8 cellular contexts compared by ENCODE assay signal in the genomic region with DNA sequence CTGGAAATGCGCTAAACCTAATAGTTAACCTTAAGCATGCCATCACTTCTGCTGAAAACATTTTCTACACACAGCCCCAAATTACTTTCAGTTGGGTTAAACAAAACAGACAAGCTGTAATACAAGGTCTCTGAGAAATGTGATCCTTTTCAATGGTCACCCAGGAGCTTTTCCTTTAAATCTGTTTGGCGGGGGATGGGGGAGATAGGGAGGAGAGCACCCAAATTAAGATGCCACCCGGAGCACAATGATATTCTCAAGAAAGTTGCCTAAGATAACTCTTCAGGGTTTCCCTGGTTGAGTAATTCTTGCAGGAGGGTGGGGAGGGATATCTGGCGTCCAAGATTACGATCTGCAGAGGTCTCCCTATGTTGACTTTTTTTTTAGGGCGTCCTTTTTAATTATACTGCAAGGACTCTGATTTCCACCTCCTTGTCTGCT. TPM values are rescaled to one million over a fixed set of nuclear protein-coding genes. Genes with fewer than 3 reads are reported as not detected.
DNase-seq lines count a peak whose midpoint lies in the region; ATAC-seq, FAIRE-seq and TF ChIP-seq lines count a peak whose summit lies in the region.

No MANE protein-coding gene starts in this region.

- H3K27ac ChIP-seq in SJSA1, result no peak overlapping the region; the same call in 1 of the 2 replicates
- peak overlapping the region; percentile 85 to 95 (median 92) for H3K27ac ChIP-seq in esophagus muscularis mucosa (replicated peaks in 1 of 4)
- peak overlapping the region; percentile 79 to 89 (median 87) for H3K27ac ChIP-seq in pancreas

- H3K9me3 ChIP-seq in SJSA1 (replicated peaks), result no peaks in the 10 kb centered on the region
- no peaks in the 10 kb centered on the region for H3K9me3 ChIP-seq in esophagus muscularis mucosa
- H3K9me3 ChIP-seq in pancreas, result no peaks in the 10 kb centered on the region

- DNase-seq in NCI-H524 (lab: John Stamatoyannopoulos, UW) (peak; percentile 23 to 32), NCI-H524 treated with DMSO at 0.1 percent for 48 hours (lab: John Stamatoyannopoulos, UW) (no peak), SJSA1 (ENCODE audit: low read depth in 1 of 2, low spot score in 2 of 2) (peak in 1 of 2 experiments; percentile 44), esophagus muscularis mucosa (ENCODE audit: extremely low spot score) (no peak), pancreas (no peak), GM12891 (ENCODE audit: insufficient read length, low spot score) (no peak), NCI-H2081 treated with DMSO at 0.1 percent for 48 hours (lab: John Stamatoyannopoulos, UW) (no peak)

- intact Hi-C loops in esophagus muscularis mucosa (cut with DNase I) (loop anchor here (2.0 to 10.0 kb wide), 5 partner anchors 15 to 375 kb away; a partner anchor contains a TSS), pancreas (cut with DNase I) (loop anchor here in 2 of 3 donors (10.0 kb wide), 2 partner anchors 95 to 195 kb away; no protein-coding TSS in a partner anchor)

- no peak for TF ChIP-seq CTCF in esophagus muscularis mucosa (IDR thresholded peaks at IDR 0.05)
- no peak for TF ChIP-seq CTCF in pancreas (IDR thresholded peaks at IDR 0.05)

- H3K27me3 ChIP-seq in SJSA1 (replicated peaks) (peaks cover 13% of the 10 kb centered on the region), esophagus muscularis mucosa (no peaks in the 10 kb centered on the region), pancreas (no peaks in the 10 kb centered on the region)

- FAIRE-seq in pancreas (lab: Jason Lieb, UNC) (no peak), GM12891 (lab: Jason Lieb, UNC) (no peak)

- no peak for TF ChIP-seq EP300 in esophagus muscularis mucosa (IDR thresholded peaks at IDR 0.05)

- H3K4me1 ChIP-seq in SJSA1 (replicated peaks) (peaks cover 17% of the 10 kb centered on the region), esophagus muscularis mucosa (peaks cover 14 to 43% (median 35%) of the 10 kb centered on the region in 4 donors), pancreas (peaks cover 12 to 23% (median 22%) of the 10 kb centered on the region in 3 donors)

- TF ChIP-seq POLR2A in esophagus muscularis mucosa (IDR thresholded peaks at IDR 0.05; ENCODE audit: low read depth) (no peak), GM12891 (IDR thresholded peaks at IDR 0.05; ENCODE audit: low read depth, low read length) (no peak)

- WGBS in esophagus muscularis mucosa, result 3% methylated on average over 6 of the region's 6 CpGs
- WGBS in pancreas, 2 donors, result 1 to 2% methylated on average over 6 of the region's 6 CpGs

- ATAC-seq in pancreas, result no peak
- no peak for ATAC-seq in HG02970 (IDR thresholded peaks at IDR 0.05; ENCODE audit: low FRiP score, unreplicated experiment)

- H3K4me3 ChIP-seq in SJSA1 (peak overlapping the region; percentile 90), esophagus muscularis mucosa (peak overlapping the region; percentile 74 to 92 (median 88)), pancreas (peak overlapping the region; percentile 48 to 92 (median 79))

- H3K36me3 ChIP-seq in SJSA1 (no peaks in the 10 kb centered on the region), esophagus muscularis mucosa (no peaks in the 10 kb centered on the region), pancreas (no peaks in the 10 kb centered on the region)

TF ChIP-seq in GM12891, 5 proteins besides CTCF, POLR2A, EP300 and RAD21:
- TF ChIP-seq POLR2AphosphoS5 (IDR thresholded peaks at IDR 0.05; ENCODE audit: low read depth, low read length) (no peak), TAF1 (IDR thresholded peaks at IDR 0.05; ENCODE audit: low read depth, low read length) (no peak), POU2F2 (IDR thresholded peaks at IDR 0.05; ENCODE audit: low read depth, low read length) (no peak), PAX5 (IDR thresholded peaks at IDR 0.05; ENCODE audit: insufficient read depth, low read length, severe bottlenecking) (no peak), SPI1 (IDR thresholded peaks at IDR 0.05; ENCODE audit: low read depth, low read length) (no peak)

RNA-seq across cellular contexts. Expression of a gene that starts 1.0 kb away (rescaled TPM):
- total RNA-seq in SJSA1 (2014; rRNA removed; shearing (Covaris generic)), result 2.9 and 5.1 TPM in 2 replicates
- total RNA-seq in esophagus muscularis mucosa (10 to 100 TPM in 2 of 4 donors, 1 to 10 TPM in 2; 7.0 to 11.6 (median 9.8) TPM), pancreas (10 to 100 TPM in 4 of 6 donors, 1 to 10 TPM in 2; 8.8 to 55.9 (median 17.9) TPM)
- polyA plus RNA-seq in pancreas, result 1 to 10 TPM; 2.9 to 3.6 TPM
- 0.24 TPM for polyA plus RNA-seq in GM12891 (2012; ENCODE audit: low read depth, missing spikeins)

Comparison
In these comparisons a context has a peak if more than half of its experiments do, and no peak if none do; other contexts are left out.
1. DNase-seq: peak in NCI-H524 (2 of 2); none in NCI-H524 treated with DMSO at 0.1 percent for 48 hours (single experiment), esophagus muscularis mucosa (single experiment), pancreas (0 of 6), GM12891 (single experiment) and NCI-H2081 treated with DMSO at 0.1 percent for 48 hours (single experiment).
2. Peak in every context shown above with its lines, with median percentiles within 50 percentile points of each other: H3K4me3 ChIP-seq.